ENCODE assay signal across 8 cellular contexts in the genomic region with DNA sequence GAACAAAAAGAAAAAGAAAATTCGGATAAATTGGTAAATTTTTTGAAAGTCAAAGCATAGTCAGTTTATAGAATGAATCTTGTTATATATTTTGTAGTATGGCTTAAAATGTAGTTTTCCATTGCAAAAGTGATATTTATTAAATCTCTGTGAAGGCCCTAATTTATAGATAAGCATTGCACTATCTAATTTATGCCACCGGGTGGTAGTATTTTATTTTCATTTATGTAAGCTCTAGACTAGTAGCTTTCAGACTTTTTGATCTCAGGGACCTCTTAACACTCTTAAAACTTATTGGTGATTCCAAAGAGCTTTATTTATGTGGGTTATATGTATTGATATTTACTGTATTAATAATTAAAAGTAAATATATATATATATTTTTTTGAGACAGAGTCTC.
DNase-seq lines count a peak whose midpoint lies in the region; ATAC-seq and TF ChIP-seq lines count a peak whose summit lies in the region.

No MANE protein-coding gene starts in this region.

- ATAC-seq in left colon = no peak
- no peak for ATAC-seq in activated CD4-positive, alpha-beta T cell treated with anti-CD3 and anti-CD28 coated beads for 36 hours

- DNase-seq in AG08395 (ENCODE audit: low spot score) = peak; percentile 23
- DNase-seq in GM13977 (ENCODE audit: low spot score) = peak; percentile 11
- peak; percentile 3 for DNase-seq in SK-N-DZ (ENCODE audit: low spot score)
- no peak for DNase-seq in glutamatergic neuron
- no peak for DNase-seq in left colon
- DNase-seq in NCI-H2107 treated with DMSO at 0.1 percent for 48 hours (lab: John Stamatoyannopoulos, UW; ENCODE audit: unreplicated experiment) = no peak
- DNase-seq in T-helper 2 cell treated with Interferon-gamma antibody and Interleukin-4, amounts not matched to agents 5 μg/mL and 100 μg/mL, for 36 hours (ENCODE audit: low spot score) = no peak
- no peak for DNase-seq in activated CD4-positive, alpha-beta T cell treated with anti-CD3 and anti-CD28 coated beads for 36 hours

- POLR2A ChIA-PET in activated CD4-positive, alpha-beta T cell treated with anti-CD3 and anti-CD28 coated beads for 36 hours (lab: Charles Lee) = interaction anchor here (0.8 kb wide), 1 partner anchor 181 kb away, joined by 4 read pairs; no protein-coding TSS in a partner anchor

- CTCF ChIA-PET in activated CD4-positive, alpha-beta T cell treated with anti-CD3 and anti-CD28 coated beads for 36 hours (lab: Charles Lee) = interaction anchor here (0.6 to 1.7 kb wide), 10 partner anchors 9 to 131 kb away, joined by 3 to 11 read pairs (median 4); no protein-coding TSS in a partner anchor

- H3K4me1 Mint-ChIP-seq in glutamatergic neuron (ENCODE audit: low read depth, unreplicated experiment) = peaks cover 15% of the 10 kb centered on the region
- peaks cover 11% of the 10 kb centered on the region for H3K4me1 Mint-ChIP-seq in T-helper 2 cell treated with Interferon-gamma antibody and Interleukin-4, amounts not matched to agents 5 μg/mL and 100 μg/mL, for 36 hours (ENCODE audit: low read depth)
- peaks cover 16% of the 10 kb centered on the region for H3K4me1 Mint-ChIP-seq in activated CD4-positive, alpha-beta T cell treated with anti-CD3 and anti-CD28 coated beads for 36 hours

- H3K36me3 Mint-ChIP-seq in glutamatergic neuron (ENCODE audit: unreplicated experiment) = no peaks in the 10 kb centered on the region
- H3K36me3 Mint-ChIP-seq in T-helper 2 cell treated with Interferon-gamma antibody and Interleukin-4, amounts not matched to agents 5 μg/mL and 100 μg/mL, for 36 hours (ENCODE audit: low read depth) = peaks cover 25% of the 10 kb centered on the region
- peaks cover 7% of the 10 kb centered on the region for H3K36me3 Mint-ChIP-seq in activated CD4-positive, alpha-beta T cell treated with anti-CD3 and anti-CD28 coated beads for 36 hours (ENCODE audit: low read depth)

- no peaks in the 10 kb centered on the region for H3K27me3 Mint-ChIP-seq in glutamatergic neuron (ENCODE audit: unreplicated experiment)
- H3K27me3 Mint-ChIP-seq in T-helper 2 cell treated with Interferon-gamma antibody and Interleukin-4, amounts not matched to agents 5 μg/mL and 100 μg/mL, for 36 hours (ENCODE audit: low read depth) = no peaks in the 10 kb centered on the region
- no peaks in the 10 kb centered on the region for H3K27me3 Mint-ChIP-seq in activated CD4-positive, alpha-beta T cell treated with anti-CD3 and anti-CD28 coated beads for 36 hours

- H3K27ac Mint-ChIP-seq in glutamatergic neuron (ENCODE audit: unreplicated experiment) = no peak overlapping the region
- H3K27ac Mint-ChIP-seq in T-helper 2 cell treated with Interferon-gamma antibody and Interleukin-4, amounts not matched to agents 5 μg/mL and 100 μg/mL, for 36 hours = no peak overlapping the region
- H3K27ac Mint-ChIP-seq in activated CD4-positive, alpha-beta T cell treated with anti-CD3 and anti-CD28 coated beads for 36 hours = no peak overlapping the region

- intact Hi-C loops in left colon (cut with DNase I, micrococcal nuclease) = no loop called here
- intact Hi-C loops in activated CD4-positive, alpha-beta T cell treated with anti-CD3 and anti-CD28 coated beads for 36 hours (cut with DNase I, micrococcal nuclease) = no loop called here

- in situ Hi-C loops in GM13977 (cut with MboI; ENCODE audit: low pct_unique_long_range_greater_than_20kb, low sequenced_read_pairs, unreplicated experiment) = no loop called here

- no peaks in the 10 kb centered on the region for H3K9me3 Mint-ChIP-seq in glutamatergic neuron (ENCODE audit: unreplicated experiment)
- H3K9me3 Mint-ChIP-seq in T-helper 2 cell treated with Interferon-gamma antibody and Interleukin-4, amounts not matched to agents 5 μg/mL and 100 μg/mL, for 36 hours = no peaks in the 10 kb centered on the region
- H3K9me3 Mint-ChIP-seq in activated CD4-positive, alpha-beta T cell treated with anti-CD3 and anti-CD28 coated beads for 36 hours (ENCODE audit: low read depth) = no peaks in the 10 kb centered on the region

- peak; percentile 29 for TF ChIP-seq CTCF in GM13977 (IDR thresholded peaks at IDR 0.05; ENCODE audit: extremely low read depth, insufficient read depth, missing control alignments)
- peak; percentile 74 for TF ChIP-seq CTCF in glutamatergic neuron (IDR thresholded peaks at IDR 0.05; ENCODE audit: partially characterized antibody, unreplicated experiment)

- H3K4me3 Mint-ChIP-seq in glutamatergic neuron (ENCODE audit: unreplicated experiment) = no peak overlapping the region
- H3K4me3 Mint-ChIP-seq in T-helper 2 cell treated with Interferon-gamma antibody and Interleukin-4, amounts not matched to agents 5 μg/mL and 100 μg/mL, for 36 hours = no peak overlapping the region
- H3K4me3 Mint-ChIP-seq in activated CD4-positive, alpha-beta T cell treated with anti-CD3 and anti-CD28 coated beads for 36 hours = no peak overlapping the region

Comparison
In these comparisons a context has a peak if more than half of its experiments do, and no peak if none do; other contexts are left out.
1. DNase-seq: peak in AG08395 (single experiment), GM13977 (single experiment) and SK-N-DZ (single experiment); none in glutamatergic neuron (single experiment), left colon (0 of 2), NCI-H2107 treated with DMSO at 0.1 percent for 48 hours (single experiment), T-helper 2 cell treated with Interferon-gamma antibody and Interleukin-4, amounts not matched to agents 5 μg/mL and 100 μg/mL, for 36 hours (single experiment) and activated CD4-positive, alpha-beta T cell treated with anti-CD3 and anti-CD28 coated beads for 36 hours (single experiment).